In the genomic region with DNA sequence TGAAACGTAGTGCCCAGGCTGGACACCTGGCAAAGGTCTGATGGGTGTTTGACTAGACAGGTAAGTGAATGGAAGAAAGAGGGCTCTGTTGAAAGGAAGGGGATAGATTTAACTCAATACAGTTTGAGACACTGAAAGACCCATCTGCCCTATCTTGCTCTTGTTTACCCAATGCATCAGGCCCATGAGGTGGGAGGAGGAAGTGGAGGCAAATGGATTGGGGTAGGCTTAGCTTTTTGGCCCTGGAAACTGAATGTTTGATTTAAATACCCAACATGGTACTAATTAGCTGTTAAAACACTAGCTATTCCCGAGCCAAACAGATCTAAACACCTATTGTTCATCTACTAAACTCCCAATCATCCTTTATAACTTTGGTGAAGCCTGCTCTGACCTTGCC, we compare ENCODE assay signal across 21 cellular contexts.
"Had no signal": no experiment of that assay in that cellular context is flagged by ENCODE, and none has a peak within 500 bp of the region (broad histone marks: within the 10 kb centered on the region; RNA-seq: fewer than 3 reads in every experiment).

No MANE protein-coding gene starts in this region.

- H3K9me3 ChIP-seq: spleen, tibial nerve, uterus had no signal

- ATAC-seq: activated CD4-positive, alpha-beta T cell treated with anti-CD3 and anti-CD28 coated beads for 36 hours; activated CD8-positive, alpha-beta memory T cell treated with anti-CD3 and anti-CD28 coated beads, Interleukin-2, amount 10 ng/mL, durations not matched to agents 7 days and 5 days; left lobe of liver; WTC11 had no signal

- H3K27ac Mint-ChIP-seq: activated CD4-positive, alpha-beta memory T cell treated with anti-CD3 and anti-CD28 coated beads for 36 hours; activated CD4-positive, alpha-beta T cell treated with anti-CD3 and anti-CD28 coated beads for 36 hours; activated CD8-positive, alpha-beta memory T cell treated with anti-CD3 and anti-CD28 coated beads, Interleukin-2, amount 10 ng/mL, durations not matched to agents 7 days and 5 days; activated naive CD8-positive, alpha-beta T cell; mesothelial cell of epicardium; nephron had no signal

- H3K9me3 Mint-ChIP-seq: activated CD4-positive, alpha-beta memory T cell treated with anti-CD3 and anti-CD28 coated beads for 36 hours; mesothelial cell of epicardium; nephron; WTC11 had no signal

- H3K4me1 Mint-ChIP-seq: nephron had no signal

- H3K36me3 ChIP-seq: spleen, tibial nerve, uterus had no signal

- H3K4me3 Mint-ChIP-seq: activated CD4-positive, alpha-beta memory T cell treated with anti-CD3 and anti-CD28 coated beads for 36 hours; activated CD4-positive, alpha-beta T cell treated with anti-CD3 and anti-CD28 coated beads for 36 hours; activated CD8-positive, alpha-beta memory T cell treated with anti-CD3 and anti-CD28 coated beads, Interleukin-2, amount 10 ng/mL, durations not matched to agents 7 days and 5 days; activated naive CD8-positive, alpha-beta T cell; mesothelial cell of epicardium; nephron; WTC11 had no signal

- H3K27ac ChIP-seq: tibial nerve, uterus had no signal

- H3K27me3 ChIP-seq: spleen, tibial nerve, uterus had no signal

- DNase-seq: activated CD4-positive, alpha-beta memory T cell treated with anti-CD3 and anti-CD28 coated beads for 36 hours; activated CD4-positive, alpha-beta T cell treated with anti-CD3 and anti-CD28 coated beads for 36 hours; activated CD8-positive, alpha-beta memory T cell treated with anti-CD3 and anti-CD28 coated beads, Interleukin-2, amount 10 ng/mL, durations not matched to agents 7 days and 5 days; amygdala; erythroblast; foreskin melanocyte; nucleus accumbens; posterior cingulate gyrus; spleen; stimulated activated naive CD4-positive, alpha-beta T cell treated with Interleukin-2 at 50 U/mL for 16 hours; substantia nigra; uterus had no signal

- H3K4me3 ChIP-seq: lung, spleen, tibial nerve, uterus had no signal

- H3K27me3 Mint-ChIP-seq: activated CD4-positive, alpha-beta memory T cell treated with anti-CD3 and anti-CD28 coated beads for 36 hours; activated CD4-positive, alpha-beta T cell treated with anti-CD3 and anti-CD28 coated beads for 36 hours; activated naive CD8-positive, alpha-beta T cell had no signal

- H3K36me3 Mint-ChIP-seq: activated CD4-positive, alpha-beta memory T cell treated with anti-CD3 and anti-CD28 coated beads for 36 hours; activated CD8-positive, alpha-beta memory T cell treated with anti-CD3 and anti-CD28 coated beads, Interleukin-2, amount 10 ng/mL, durations not matched to agents 7 days and 5 days; activated naive CD8-positive, alpha-beta T cell; mesothelial cell of epicardium; WTC11 had no signal

- FAIRE-seq: endometrium, keratinocyte had no signal
